In the genomic region with DNA sequence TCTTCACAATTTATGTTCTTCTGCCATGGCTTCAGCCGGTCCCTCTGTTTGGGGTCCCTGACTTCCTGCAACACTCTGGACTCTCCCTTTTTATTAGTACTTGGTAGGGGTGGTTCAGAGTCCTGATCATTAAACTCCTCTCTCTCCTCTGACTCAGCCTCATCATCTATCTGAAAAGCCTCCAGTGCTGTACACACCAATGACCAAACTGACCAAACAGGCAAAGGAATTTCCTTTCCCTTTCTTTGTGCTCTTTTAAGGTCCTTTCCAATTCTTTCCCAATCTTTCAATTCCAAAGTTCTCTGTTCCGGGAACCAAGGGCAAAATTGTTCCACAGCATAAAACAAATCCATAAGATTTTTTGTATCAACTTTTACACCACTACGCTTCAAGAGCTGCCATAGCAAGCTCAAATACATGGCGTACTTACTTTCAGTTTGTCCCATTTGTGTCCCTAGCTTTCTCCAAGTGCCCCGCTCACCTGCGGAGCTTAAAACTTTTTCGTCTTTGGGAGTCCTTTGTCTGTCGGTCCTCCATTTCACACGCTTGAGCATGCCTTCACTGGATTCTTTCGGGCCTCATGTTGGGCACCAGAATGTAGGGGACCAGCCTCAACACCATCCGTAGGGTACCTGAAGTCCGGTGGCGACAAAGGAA, we compare ENCODE assay signal across 1 cellular context.
TF ChIP-seq lines count a peak whose summit lies in the region.

No MANE protein-coding gene starts in this region.

TF ChIP-seq in WTC11, 78 proteins besides CTCF, POLR2A, EP300 and RAD21 (continued from another document):
- TF ChIP-seq, protein P1, sequence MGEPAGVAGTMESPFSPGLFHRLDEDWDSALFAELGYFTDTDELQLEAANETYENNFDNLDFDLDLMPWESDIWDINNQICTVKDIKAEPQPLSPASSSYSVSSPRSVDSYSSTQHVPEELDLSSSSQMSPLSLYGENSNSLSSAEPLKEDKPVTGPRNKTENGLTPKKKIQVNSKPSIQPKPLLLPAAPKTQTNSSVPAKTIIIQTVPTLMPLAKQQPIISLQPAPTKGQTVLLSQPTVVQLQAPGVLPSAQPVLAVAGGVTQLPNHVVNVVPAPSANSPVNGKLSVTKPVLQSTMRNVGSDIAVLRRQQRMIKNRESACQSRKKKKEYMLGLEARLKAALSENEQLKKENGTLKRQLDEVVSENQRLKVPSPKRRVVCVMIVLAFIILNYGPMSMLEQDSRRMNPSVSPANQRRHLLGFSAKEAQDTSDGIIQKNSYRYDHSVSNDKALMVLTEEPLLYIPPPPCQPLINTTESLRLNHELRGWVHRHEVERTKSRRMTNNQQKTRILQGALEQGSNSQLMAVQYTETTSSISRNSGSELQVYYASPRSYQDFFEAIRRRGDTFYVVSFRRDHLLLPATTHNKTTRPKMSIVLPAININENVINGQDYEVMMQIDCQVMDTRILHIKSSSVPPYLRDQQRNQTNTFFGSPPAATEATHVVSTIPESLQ (CRISPR knock-in tag; IDR thresholded peaks at IDR 0.05): no peak
- TF ChIP-seq KAT7 (CRISPR knock-in tag; IDR thresholded peaks at IDR 0.05; ENCODE audit: borderline replicate concordance): no peak
- no peak for TF ChIP-seq NR2C2 (CRISPR knock-in tag; IDR thresholded peaks at IDR 0.05)
- TF ChIP-seq ZNF121 (CRISPR knock-in tag; IDR thresholded peaks at IDR 0.05): no peak
TF ChIP-seq in WTC11: peak in this region for 0.
